In genomic region chr1:157367870-157368269, GRCh38 we compare ENCODE assay signal across 24 cellular contexts.
"Had no signal": no experiment of that assay in that cellular context is flagged by ENCODE, and none has a peak within 500 bp of the region (broad histone marks: within the 10 kb centered on the region; RNA-seq: fewer than 3 reads in every experiment).

No MANE protein-coding gene starts in this region.

- H3K27ac Mint-ChIP-seq: T-cell had no signal

- DNase-seq: IMR-90, NCI-H1092, NCI-H1105 treated with DMSO at 0.1 percent for 48 hours, NCI-H1417 treated with DMSO at 0.1 percent for 48 hours, NCI-H146, NCI-H1694 treated with DMSO at 0.1 percent for 48 hours, NCI-H1930, NCI-H2081, NCI-H2107, NCI-H226, NCI-H446, NCI-H510A, NCI-H524 treated with DMSO at 0.1 percent for 48 hours, NCI-H69, NCI-H774, PC-3, SHP77, SK-N-SH, SW 1271, T-cell had no signal

- H3K27ac ChIP-seq: KMS-11, RWPE1 had no signal

- H3K36me3 Mint-ChIP-seq: T-cell had no signal

- ATAC-seq: HepG2, Panc1, PC-3, T-cell had no signal

- H3K9ac ChIP-seq: KMS-11, SK-N-SH had no signal

- H3K4me3 Mint-ChIP-seq: T-cell had no signal

- H3K9me3 Mint-ChIP-seq: T-cell had no signal

- H3K4me2 ChIP-seq: KMS-11, SK-N-SH had no signal

- H3K9me3 ChIP-seq: SK-N-SH had no signal
